Comparison of ENCODE assay signal across 33 cellular contexts in the genomic region with DNA sequence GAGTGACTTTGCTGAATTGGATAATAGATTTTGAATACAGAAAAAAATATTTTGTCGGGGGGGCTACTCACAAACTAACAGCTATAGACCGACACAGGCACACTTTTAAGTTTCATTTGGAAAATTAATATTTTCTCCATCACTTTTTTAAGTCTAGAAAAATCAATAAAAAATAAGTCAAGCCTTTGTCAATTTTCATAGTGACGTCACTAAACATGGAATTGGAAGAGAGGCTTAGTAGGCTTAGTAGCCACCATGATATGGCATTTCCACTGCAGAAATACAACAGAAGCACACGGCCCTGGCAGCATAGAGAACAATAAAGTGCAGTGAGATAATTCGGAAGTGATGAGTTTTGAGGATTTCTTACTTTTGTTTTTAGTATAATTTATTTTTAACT.
DNase-seq lines count a peak whose midpoint lies in the region; ATAC-seq, FAIRE-seq and TF ChIP-seq lines count a peak whose summit lies in the region.
"Had no signal": no experiment of that assay in that cellular context is flagged by ENCODE, and none has a peak within 500 bp of the region (broad histone marks: within the 10 kb centered on the region; RNA-seq: fewer than 3 reads in every experiment).

No MANE protein-coding gene starts in this region.

- DNase-seq in HepG2 (ENCODE audit: low spot score) (no peak), right lobe of liver (no peak), K562 (ENCODE audit: extremely low read depth in 1 of 4, low spot score in 3 of 4) (no peak)
- no peak for DNase-seq in effector memory CD8-positive, alpha-beta T cell
- DNase-seq: 8988T; ACHN; AML-193; BE2C; C1 segment of cervical spinal cord; Caco-2; Calu3; CD4-positive, alpha-beta memory T cell; CD4-positive, alpha-beta T cell; CD4-positive, CD25-positive, alpha-beta regulatory T cell; CD8-positive, alpha-beta memory T cell; CD8-positive, alpha-beta T cell; COR-L47; DMS 273 treated with DMSO at 0.1 percent for 48 hours; DMS153; DMS53; DMS79; DMS79 treated with DMSO at 0.1 percent for 48 hours; DND-41; EL had no signal

- CTCF ChIA-PET in HepG2 (lab: Yijun Ruan, JAX; ENCODE audit: low intra/inter-chr PET ratio, low total read pairs), result no interaction called here
- CTCF ChIA-PET in K562 (lab: Yijun Ruan, JAX; ENCODE audit: low intra/inter-chr PET ratio), result no interaction called here

- TF ChIP-seq EP300 in HepG2 (IDR thresholded peaks at IDR 0.05; ENCODE audit: low read depth in 2 of 2, low read length in 2 of 2) (no peak), HepG2 (CRISPR knock-in tag; IDR thresholded peaks at IDR 0.05; ENCODE audit: borderline replicate concordance) (no peak), K562 (IDR thresholded peaks at IDR 0.05; ENCODE audit: low read length) (no peak)

- no peaks in the 10 kb centered on the region for H3K9me1 ChIP-seq in K562 (ENCODE audit: control insufficient read depth, insufficient read depth, low read length)

- H3K36me3 Mint-ChIP-seq in effector memory CD8-positive, alpha-beta T cell (ENCODE audit: insufficient read depth), result no peaks in the 10 kb centered on the region
- H3K36me3 Mint-ChIP-seq: CD14-positive monocyte; CD4-positive, alpha-beta memory T cell; CD4-positive, CD25-positive, alpha-beta regulatory T cell; CD8-positive, alpha-beta memory T cell; CD8-positive, alpha-beta T cell had no signal

- TF ChIP-seq CTCF in HepG2 (CRISPR knock-in tag; IDR thresholded peaks at IDR 0.05) (no peak), right lobe of liver (IDR thresholded peaks at IDR 0.05) (no peak), K562 (IDR thresholded peaks at IDR 0.05 in 2 of 3, conservative IDR thresholded peaks at IDR 0.05 in 1 of 3; ENCODE audit: insufficient read depth in 2 of 3, low read depth in 1 of 3, low read length in 3 of 3) (no peak)

- no peak overlapping the region for H2AFZ ChIP-seq in HepG2 (ENCODE audit: low read length)
- H2AFZ ChIP-seq in K562 (ENCODE audit: low read depth, low read length), result no peak overlapping the region

- no peak for TF ChIP-seq POLR2A in HepG2 (IDR thresholded peaks at IDR 0.05; ENCODE audit: insufficient read depth in 1 of 2, low read depth in 2 of 2, low read length in 2 of 2)
- no peak for TF ChIP-seq POLR2A in right lobe of liver (IDR thresholded peaks at IDR 0.05)
- no peak for TF ChIP-seq POLR2A in K562 (conservative IDR thresholded peaks at IDR 0.05)

- no peaks in the 10 kb centered on the region for H3K4me1 ChIP-seq in HepG2 (ENCODE audit: insufficient read depth, low read length)
- no peaks in the 10 kb centered on the region for H3K4me1 ChIP-seq in right lobe of liver
- no peaks in the 10 kb centered on the region for H3K4me1 ChIP-seq in K562 (replicated peaks in 1 of 2; ENCODE audit: control insufficient read depth in 2 of 2, insufficient read depth in 2 of 2, low read length in 2 of 2)
- H3K4me1 ChIP-seq: A549; BE2C; BLaER1; BLaER1 treated with 17β-estradiol and CSF1 and Interleukin-3, amounts not matched to agents 10 nM and 100 nM; Caco-2 had no signal

- H3K79me2 ChIP-seq in HepG2 (ENCODE audit: insufficient read depth, low read length) (no peaks in the 10 kb centered on the region), K562 (ENCODE audit: control insufficient read depth, insufficient read depth, low read length) (no peaks in the 10 kb centered on the region)

- H3K4me2 ChIP-seq in HepG2 (ENCODE audit: low read depth, low read length) (no peak overlapping the region), K562 (ENCODE audit: insufficient read depth, low read length) (no peak overlapping the region)
- H3K4me2 ChIP-seq: A549; BLaER1; BLaER1 treated with 17β-estradiol and CSF1 and Interleukin-3, amounts not matched to agents 10 nM and 100 nM had no signal

- no peak for ATAC-seq in HepG2
- ATAC-seq in right lobe of liver, result no peak
- no peak for ATAC-seq in K562
- ATAC-seq in effector memory CD8-positive, alpha-beta T cell (replicated peaks), result no peak
- ATAC-seq: A549; CD8-positive, alpha-beta T cell had no signal

- H3K27ac ChIP-seq in HepG2 (ENCODE audit: extremely low read length, insufficient read depth, low read length), result no peak overlapping the region
- no peak overlapping the region for H3K27ac ChIP-seq in right lobe of liver
- no peak overlapping the region for H3K27ac ChIP-seq in K562 (ENCODE audit: extremely low read depth, low read depth, low read length)
- H3K27ac ChIP-seq: 22Rv1; A549; BLaER1; BLaER1 treated with 17β-estradiol and CSF1 and Interleukin-3, amounts not matched to agents 10 nM and 100 nM; C4-2B had no signal

- intact Hi-C loops in HepG2 (cut with micrococcal nuclease; ENCODE audit: unreplicated experiment), result no loop called here
- intact Hi-C loops in right lobe of liver (cut with DNase I), result no loop called here
- intact Hi-C loops in K562 (cut with micrococcal nuclease), result no loop called here

- no peaks in the 10 kb centered on the region for H3K9me3 ChIP-seq in HepG2 (ENCODE audit: low read length)
- no peaks in the 10 kb centered on the region for H3K9me3 ChIP-seq in right lobe of liver
- no peaks in the 10 kb centered on the region for H3K9me3 ChIP-seq in K562 (replicated peaks; ENCODE audit: control insufficient read depth, insufficient read depth, low read depth, low read length)
- H3K9me3 ChIP-seq: A549; BE2C; BLaER1; BLaER1 treated with 17β-estradiol and CSF1 and Interleukin-3, amounts not matched to agents 10 nM and 100 nM; Caco-2 had no signal

- TF ChIP-seq RAD21 in HepG2 (CRISPR knock-in tag; IDR thresholded peaks at IDR 0.05) (no peak), K562 (CRISPR knock-in tag; conservative IDR thresholded peaks at IDR 0.05 in 1 of 2, IDR thresholded peaks at IDR 0.05 in 1 of 2) (no peak)

- 28% methylated on average over 5 of the region's 5 CpGs for WGBS in HepG2 (ENCODE audit: low lambda C conversion rate)
- 69% methylated on average over 5 of the region's 5 CpGs for WGBS in right lobe of liver (ENCODE audit: insufficient coverage, low coverage, low lambda C conversion rate, missing lambda C conversion rate)
- WGBS in K562 (ENCODE audit: insufficient coverage, low coverage, missing lambda C conversion rate), result under 1% methylated on average over 5 of the region's 5 CpGs

- no peak overlapping the region for H3K9ac ChIP-seq in HepG2 (ENCODE audit: insufficient read depth, low read depth, low read length)
- no peak overlapping the region for H3K9ac ChIP-seq in K562 (ENCODE audit: insufficient read depth in 1 of 2, low read depth in 2 of 2, low read length in 2 of 2)
- H3K9ac ChIP-seq: BLaER1; BLaER1 treated with 17β-estradiol and CSF1 and Interleukin-3, amounts not matched to agents 10 nM and 100 nM had no signal

- H3K27me3 ChIP-seq in HepG2 (ENCODE audit: control insufficient read depth in 1 of 2, insufficient read depth in 2 of 2, low read length in 2 of 2), result peaks cover 2 to 36% of the 10 kb centered on the region in 2 experiments; a peak in 4 of 5 replicates
- H3K27me3 ChIP-seq in right lobe of liver, result no peaks in the 10 kb centered on the region
- H3K27me3 ChIP-seq in K562 (ENCODE audit: control insufficient read depth in 2 of 2, insufficient read depth in 2 of 2, low read length in 2 of 2), result peaks cover 7 to 21% of the 10 kb centered on the region in 2 experiments
- H3K27me3 ChIP-seq: BE2C; BLaER1; BLaER1 treated with 17β-estradiol and CSF1 and Interleukin-3, amounts not matched to agents 10 nM and 100 nM had no signal

- H3K36me3 ChIP-seq in HepG2 (replicated peaks in 1 of 2; ENCODE audit: control insufficient read depth in 1 of 2, insufficient read depth in 2 of 2, low read length in 2 of 2), result no peaks in the 10 kb centered on the region
- no peaks in the 10 kb centered on the region for H3K36me3 ChIP-seq in right lobe of liver
- H3K36me3 ChIP-seq in K562 (ENCODE audit: control insufficient read depth, insufficient read depth, low read length), result no peaks in the 10 kb centered on the region
- H3K36me3 ChIP-seq: BE2C; BLaER1; BLaER1 treated with 17β-estradiol and CSF1 and Interleukin-3, amounts not matched to agents 10 nM and 100 nM had no signal

- no peak overlapping the region for H3K4me3 ChIP-seq in HepG2 (replicated peaks in 1 of 3; ENCODE audit: insufficient read depth in 1 of 3, low read depth in 2 of 3, low read length in 3 of 3)
- no peak overlapping the region for H3K4me3 ChIP-seq in right lobe of liver
- H3K4me3 ChIP-seq in K562, result no peak overlapping the region
- H3K4me3 ChIP-seq: A549; BLaER1; BLaER1 treated with 17β-estradiol and CSF1 and Interleukin-3, amounts not matched to agents 10 nM and 100 nM had no signal

- peaks cover 19 to 48% of the 10 kb centered on the region in 2 donors for H3K27me3 Mint-ChIP-seq in effector memory CD8-positive, alpha-beta T cell
- H3K27me3 Mint-ChIP-seq: CD4-positive, alpha-beta T cell; CD4-positive, CD25-positive, alpha-beta regulatory T cell had no signal

- BruUV-seq in HepG2 (replicated peaks; lab: Mats Ljungman, UMichigan), result no TSS peak
- no TSS peak for BruUV-seq in K562 (replicated peaks; lab: Mats Ljungman, UMichigan)

- no peak overlapping the region for H3K27ac Mint-ChIP-seq in effector memory CD8-positive, alpha-beta T cell
- H3K27ac Mint-ChIP-seq: B cell; CD4-positive, alpha-beta memory T cell; CD4-positive, alpha-beta T cell; CD4-positive, CD25-positive, alpha-beta regulatory T cell; CD8-positive, alpha-beta memory T cell; CD8-positive, alpha-beta T cell had no signal

- H4K20me1 ChIP-seq in HepG2 (ENCODE audit: insufficient read depth, low read length), result no peaks in the 10 kb centered on the region
- H4K20me1 ChIP-seq in K562 (replicated peaks; ENCODE audit: control insufficient read depth, insufficient read depth, low read length), result peaks cover 3% of the 10 kb centered on the region; the same call in 1 of the 2 replicates
- H4K20me1 ChIP-seq: BLaER1; BLaER1 treated with 17β-estradiol and CSF1 and Interleukin-3, amounts not matched to agents 10 nM and 100 nM had no signal

- FAIRE-seq in HepG2 (lab: Jason Lieb, UNC) (no peak), K562 (lab: Jason Lieb, UNC) (no peak)
- FAIRE-seq: A204.1, A549, D721Med had no signal

- in situ Hi-C loops in HepG2 (cut with HindIII; ENCODE audit: extremely low pct_ligation_motif_present, low pct_unique_long_range_greater_than_20kb) (no loop called here), K562 (cut with MboI) (no loop called here)

- H3K9me3 Mint-ChIP-seq in effector memory CD8-positive, alpha-beta T cell, result no peaks in the 10 kb centered on the region
- H3K9me3 Mint-ChIP-seq: CD14-positive monocyte; CD4-positive, alpha-beta memory T cell; CD4-positive, alpha-beta T cell; CD8-positive, alpha-beta memory T cell; CD8-positive, alpha-beta T cell had no signal

- POLR2A ChIA-PET in HepG2 (lab: Yijun Ruan, JAX), result no interaction called here
- POLR2A ChIA-PET in K562 (lab: Yijun Ruan, JAX), result no interaction called here

- no peaks in the 10 kb centered on the region for H3K4me1 Mint-ChIP-seq in effector memory CD8-positive, alpha-beta T cell (ENCODE audit: low read depth in 2 of 2)
- H3K4me1 Mint-ChIP-seq: B cell; CD14-positive monocyte; CD4-positive, alpha-beta memory T cell; CD4-positive, CD25-positive, alpha-beta regulatory T cell; CD8-positive, alpha-beta memory T cell had no signal

- H3K4me3 Mint-ChIP-seq in effector memory CD8-positive, alpha-beta T cell, result no peak overlapping the region
- H3K4me3 Mint-ChIP-seq: B cell; CD14-positive monocyte; CD4-positive, alpha-beta memory T cell; CD4-positive, alpha-beta T cell; CD4-positive, CD25-positive, alpha-beta regulatory T cell; CD8-positive, alpha-beta memory T cell; CD8-positive, alpha-beta T cell had no signal

TF ChIP-seq in HepG2, 621 proteins besides CTCF, POLR2A, EP300 and RAD21 (continues in another document):
- TF ChIP-seq CHCHD3 (CRISPR knock-in tag; IDR thresholded peaks at IDR 0.05), result no peak
